Comparison of ENCODE assay signal across 16 cellular contexts in the genomic region with DNA sequence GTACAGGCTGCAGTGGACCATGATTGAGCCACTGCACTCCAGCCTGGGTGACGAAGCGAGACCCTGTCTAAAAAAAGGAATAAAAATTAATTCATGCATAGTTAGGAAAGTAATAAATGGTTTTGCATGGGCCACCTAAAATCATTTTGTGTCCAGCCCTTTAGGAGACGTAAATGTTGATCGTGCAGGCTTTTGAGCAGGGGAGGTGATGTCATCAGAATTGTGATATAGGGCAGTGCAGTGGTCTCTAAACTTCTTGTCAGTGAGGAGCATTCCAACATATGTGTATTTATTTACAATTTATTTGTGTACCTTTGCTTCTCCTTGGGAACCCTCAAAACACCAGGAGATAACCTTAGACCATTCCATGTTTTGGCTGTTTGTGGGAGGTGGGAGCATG. TPM values are rescaled to one million over a fixed set of nuclear protein-coding genes. Genes with fewer than 3 reads are reported as not detected.
A peak's percentile ranks its signal among the peaks of the same experiment; 100 is the strongest.
DNase-seq lines count a peak whose midpoint lies in the region; ATAC-seq and TF ChIP-seq lines count a peak whose summit lies in the region.
"Had no signal": no experiment of that assay in that cellular context is flagged by ENCODE, and none has a peak within 500 bp of the region (broad histone marks: within the 10 kb centered on the region; RNA-seq: fewer than 3 reads in every experiment).

No MANE protein-coding gene starts in this region.

- H4K20me1 ChIP-seq in MM.1S (ENCODE audit: insufficient read depth, low read length), result peaks cover 11% of the 10 kb centered on the region; the same call in 1 of the 2 replicates
- H4K20me1 ChIP-seq in osteoblast (ENCODE audit: insufficient read depth, low read length), result peaks cover 44% of the 10 kb centered on the region

- H3K36me3 ChIP-seq in MM.1S (replicated peaks; ENCODE audit: insufficient read depth, low read length) (no peaks in the 10 kb centered on the region), osteoblast (ENCODE audit: insufficient read depth, low read length) (no peaks in the 10 kb centered on the region), aorta (ENCODE audit: control insufficient read depth in 1 of 2, insufficient read depth in 2 of 2, low read length in 1 of 2) (no peaks in the 10 kb centered on the region)
- H3K36me3 ChIP-seq: cardiac muscle cell, neutrophil, thoracic aorta had no signal

- H3K4me3 Mint-ChIP-seq in central memory CD8-positive, alpha-beta T cell, result peak overlapping the region; percentile 82

- no peak for TF ChIP-seq CTCF in MM.1S (IDR thresholded peaks at IDR 0.05; ENCODE audit: low read length)
- TF ChIP-seq CTCF in osteoblast (IDR thresholded peaks at IDR 0.05; ENCODE audit: extremely low read depth, low read depth, low read length), result no peak

- intact Hi-C loops in aorta (cut with DNase I), result no loop called here

- H3F3A ChIP-seq in MM.1S (ENCODE audit: insufficient read depth, low read length), result peaks cover 24% of the 10 kb centered on the region

- H3K9ac ChIP-seq in MM.1S (ENCODE audit: low read length), result peak overlapping the region; percentile 6; the same call in 1 of the 2 replicates

- 70 to 74% methylated on average over 4 of the region's 4 CpGs for WGBS in aorta, 2 donors

- H3K27ac Mint-ChIP-seq in central memory CD8-positive, alpha-beta T cell (ENCODE audit: low read depth), result peak overlapping the region; percentile 92

- H3K4me1 ChIP-seq in MM.1S (ENCODE audit: low read length), result peaks cover 19% of the 10 kb centered on the region
- H3K4me1 ChIP-seq in osteoblast (ENCODE audit: insufficient read depth, low read length), result peaks cover 6% of the 10 kb centered on the region
- no peaks in the 10 kb centered on the region for H3K4me1 ChIP-seq in aorta (ENCODE audit: control insufficient read depth in 1 of 2, insufficient read depth in 2 of 2, low read length in 2 of 2)

- peaks cover 29% of the 10 kb centered on the region for H3K36me3 Mint-ChIP-seq in central memory CD8-positive, alpha-beta T cell (ENCODE audit: insufficient read depth)

- H3K27ac ChIP-seq in MM.1S (ENCODE audit: low read length) (peak overlapping the region; percentile 77; the same call in 1 of the 2 replicates), osteoblast (ENCODE audit: low read depth, low read length) (no peak overlapping the region), aorta (ENCODE audit: low read depth in 1 of 2, low read length in 2 of 2) (no peak overlapping the region)
- H3K27ac ChIP-seq: 22Rv1, cardiac muscle cell, neutrophil, thoracic aorta had no signal

- peak; percentile 55 for DNase-seq in DMS79 treated with DMSO at 0.1 percent for 48 hours (lab: John Stamatoyannopoulos, UW)
- DNase-seq in DMS79 (lab: John Stamatoyannopoulos, UW), result no peak
- no peak for DNase-seq in MM.1S
- no peak for DNase-seq in central memory CD8-positive, alpha-beta T cell (ENCODE audit: low spot score in 2 of 2)
- DNase-seq in osteoblast (ENCODE audit: insufficient read length, low spot score, missing footprints), result peak; percentile 35
- no peak for DNase-seq in aorta
- DNase-seq in CD1c-positive myeloid dendritic cell (ENCODE audit: extremely low spot score), result no peak
- DNase-seq in HT-29 (ENCODE audit: low spot score), result no peak
- DNase-seq: Kasumi-1, left colon, NCI-H187, NCI-H526 treated with DMSO at 0.1 percent for 48 hours had no signal

- H3K4me3 ChIP-seq in MM.1S (ENCODE audit: low read length), result peak overlapping the region; percentile 2; the same call in 1 of the 2 replicates
- no peak overlapping the region for H3K4me3 ChIP-seq in osteoblast (ENCODE audit: insufficient read depth, low read length)
- H3K4me3 ChIP-seq in aorta (ENCODE audit: low read length in 2 of 2), result no peak overlapping the region
- H3K4me3 ChIP-seq: cardiac muscle cell, thoracic aorta had no signal

- no peaks in the 10 kb centered on the region for H3K27me3 Mint-ChIP-seq in central memory CD8-positive, alpha-beta T cell

- H3K27me3 ChIP-seq in MM.1S (replicated peaks; ENCODE audit: insufficient read depth, low read length), result no peaks in the 10 kb centered on the region
- no peaks in the 10 kb centered on the region for H3K27me3 ChIP-seq in osteoblast (ENCODE audit: insufficient read depth, low read length)
- no peaks in the 10 kb centered on the region for H3K27me3 ChIP-seq in aorta (ENCODE audit: control insufficient read depth in 1 of 2, insufficient read depth in 2 of 2, low read length in 1 of 2)
- H3K27me3 ChIP-seq: cardiac muscle cell, neutrophil had no signal

- H3K79me2 ChIP-seq in MM.1S (ENCODE audit: low read length), result peaks cover 80% of the 10 kb centered on the region
- peaks cover 82% of the 10 kb centered on the region for H3K79me2 ChIP-seq in osteoblast (ENCODE audit: insufficient read depth, low read length)

- H2AFZ ChIP-seq in MM.1S (ENCODE audit: low read length), result no peak overlapping the region
- no peak overlapping the region for H2AFZ ChIP-seq in osteoblast (ENCODE audit: low read length)

- peaks cover 51% of the 10 kb centered on the region for H3K4me1 Mint-ChIP-seq in central memory CD8-positive, alpha-beta T cell

- no peaks in the 10 kb centered on the region for H3K9me3 Mint-ChIP-seq in central memory CD8-positive, alpha-beta T cell

- no peaks in the 10 kb centered on the region for H3K9me2 ChIP-seq in MM.1S (replicated peaks; ENCODE audit: insufficient read depth, low read length)

- H3K9me3 ChIP-seq in MM.1S (replicated peaks; ENCODE audit: insufficient read depth, low read length), result no peaks in the 10 kb centered on the region
- no peaks in the 10 kb centered on the region for H3K9me3 ChIP-seq in osteoblast (ENCODE audit: low read depth, low read length)
- H3K9me3 ChIP-seq in aorta (ENCODE audit: control insufficient read depth, low read length), result no peaks in the 10 kb centered on the region
- H3K9me3 ChIP-seq: neutrophil, thoracic aorta had no signal

- ATAC-seq in central memory CD8-positive, alpha-beta T cell (replicated peaks; ENCODE audit: extremely low read depth, poor library complexity, severe bottlenecking), result no peak
- ATAC-seq in aorta (ENCODE audit: low FRiP score), result no peak
- ATAC-seq: left colon had no signal

- H3K4me2 ChIP-seq in MM.1S (ENCODE audit: low read depth, low read length) (peak overlapping the region; percentile 72), osteoblast (ENCODE audit: insufficient read depth, low read length) (no peak overlapping the region)

RNA-seq across cellular contexts. Expression of gene SMARCA4, which starts 3.0 kb away (rescaled TPM):
- total RNA-seq in osteoblast (52.2 and 52.8 TPM in 2 replicates), aorta (10 to 100 TPM; 65.0 to 67.4 TPM)
- polyA plus RNA-seq in aorta, result 10 to 100 TPM; 17.8 to 61.8 TPM
- 108 and 154 TPM in 2 replicates for total RNA-seq in HT-29 (2014; rRNA removed; shearing (Covaris generic))

RNA-seq across cellular contexts. Expression of gene TIMM29, which starts 35.3 kb away (rescaled TPM):
- total RNA-seq in osteoblast (31.8 and 34.8 TPM in 2 replicates), aorta (10 to 100 TPM; 13.7 to 15.7 TPM)
- polyA plus RNA-seq in aorta, result 10 to 100 TPM; 15.2 to 16.0 TPM
- total RNA-seq in HT-29 (2014; rRNA removed; shearing (Covaris generic)), result 34.1 and 37.6 TPM in 2 replicates

RNA-seq across cellular contexts. Expression of gene YIPF2, which starts 35.4 kb away (rescaled TPM):
- total RNA-seq in osteoblast (114 and 126 TPM in 2 replicates), aorta (10 to 100 TPM; 36.5 to 41.8 TPM)
- 10 to 100 TPM; 30.1 to 41.1 TPM for polyA plus RNA-seq in aorta
- 94.6 and 106 TPM in 2 replicates for total RNA-seq in HT-29 (2014; rRNA removed; shearing (Covaris generic))

Comparison
In these comparisons a context has a peak if more than half of its experiments do, and no peak if none do; other contexts are left out.
1. DNase-seq: peak in DMS79 treated with DMSO at 0.1 percent for 48 hours (single experiment) and osteoblast (single experiment); none in DMS79 (single experiment), MM.1S (single experiment), central memory CD8-positive, alpha-beta T cell (0 of 2), aorta (0 of 2), CD1c-positive myeloid dendritic cell (single experiment) and HT-29 (single experiment).